ENCODE assay signal across 15 cellular contexts in the genomic region with DNA sequence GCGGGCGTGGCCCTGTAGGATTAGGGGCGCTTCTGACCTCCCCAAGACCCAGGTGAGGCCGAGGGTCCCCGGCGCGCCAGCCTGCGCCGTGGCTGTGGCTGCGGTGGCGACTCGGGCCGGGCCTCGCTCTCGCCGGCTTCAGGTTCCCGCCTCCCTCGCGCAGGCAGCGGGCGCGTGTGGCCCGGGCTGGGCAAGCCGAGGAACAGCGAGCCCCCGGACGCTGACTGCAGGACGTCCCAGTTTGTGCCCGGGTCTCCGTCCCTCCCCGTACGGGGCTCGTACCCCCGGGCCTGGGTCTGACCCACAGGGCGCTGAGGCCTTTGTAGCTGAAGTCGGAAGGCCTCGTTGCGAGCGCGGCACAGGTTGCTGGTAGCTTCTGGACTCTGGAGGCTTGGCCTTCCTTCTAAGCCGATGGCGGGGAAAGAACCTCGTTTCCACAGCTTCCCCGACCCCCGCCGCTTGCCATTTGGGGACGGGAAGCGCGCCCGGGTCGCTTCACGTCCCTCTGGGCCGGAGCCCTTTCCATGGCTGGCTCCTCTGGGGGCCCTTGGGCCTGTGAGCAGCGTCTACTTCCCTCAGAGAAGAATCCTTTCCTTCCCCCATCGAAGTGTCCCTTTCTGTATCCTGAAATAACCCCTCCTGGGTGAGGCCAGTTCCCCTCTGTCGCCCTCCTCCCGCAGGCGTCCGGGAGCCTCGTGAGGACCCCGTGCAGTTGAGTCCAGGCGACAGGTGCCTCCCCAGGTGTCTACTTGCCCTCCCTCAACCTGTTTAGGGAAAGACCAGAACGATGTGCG. TPM values are rescaled to one million over a fixed set of nuclear protein-coding genes. Genes with fewer than 3 reads are reported as not detected.
A peak's percentile ranks its signal among the peaks of the same experiment; 100 is the strongest.
DNase-seq lines count a peak whose midpoint lies in the region; ATAC-seq and TF ChIP-seq lines count a peak whose summit lies in the region.
"Had no signal": no experiment of that assay in that cellular context is flagged by ENCODE, and none has a peak within 500 bp of the region (broad histone marks: within the 10 kb centered on the region; RNA-seq: fewer than 3 reads in every experiment).

No MANE protein-coding gene starts in this region.

- H3K9me3 Mint-ChIP-seq in chondrocyte (ENCODE audit: low read depth) = peaks cover 2% of the 10 kb centered on the region
- H3K9me3 Mint-ChIP-seq: activated B cell treated with CpG ODN at 0.5 μM for 24 hours; stimulated activated memory B cell treated with anti-CD40 and anti-IgM and Interleukin-4, amounts not matched to agents 10 μg/mL and 1 μg/mL and 100 μg/mL, for 72 hours had no signal

- H3K9ac ChIP-seq in iPS-18a (ENCODE audit: low read length) (no peak overlapping the region), parathyroid adenoma (no peak overlapping the region)
- H3K9ac ChIP-seq: BLaER1 treated with 17β-estradiol and CSF1 and Interleukin-3, amounts not matched to agents 10 nM and 100 nM had no signal

- peaks cover 5% of the 10 kb centered on the region for H3K36me3 Mint-ChIP-seq in chondrocyte (ENCODE audit: low read depth)
- H3K36me3 Mint-ChIP-seq: stimulated activated memory B cell treated with anti-CD40 and anti-IgM and Interleukin-4, amounts not matched to agents 10 μg/mL and 1 μg/mL and 100 μg/mL, for 72 hours had no signal

- TF ChIP-seq CTCF in GM13976 (IDR thresholded peaks at IDR 0.05; ENCODE audit: borderline replicate concordance, control extremely low read depth, extremely low read depth, insufficient read depth, missing control alignments) (no peak), parathyroid adenoma (IDR thresholded peaks at IDR 0.05) (no peak), chondrocyte (IDR thresholded peaks at IDR 0.05) (no peak)

- peak; percentile 32 for DNase-seq in GM13976 (ENCODE audit: low spot score)
- no peak for DNase-seq in chondrocyte (ENCODE audit: low spot score)
- no peak for DNase-seq in D341Med (ENCODE audit: low spot score)
- DNase-seq: activated B cell treated with CpG ODN at 0.5 μM for 24 hours; amygdala; GDM1; stimulated activated CD4-positive, alpha-beta T cell treated with anti-CD3 and anti-CD28 coated beads, Interleukin-4, amount 100 ng/mL, for 1 hour had no signal

- no peak overlapping the region for H3K4me3 Mint-ChIP-seq in chondrocyte (ENCODE audit: unreplicated experiment)
- H3K4me3 Mint-ChIP-seq: activated B cell treated with CpG ODN at 0.5 μM for 24 hours; stimulated activated memory B cell treated with anti-CD40 and anti-IgM and Interleukin-4, amounts not matched to agents 10 μg/mL and 1 μg/mL and 100 μg/mL, for 72 hours had no signal

- peaks cover 8% of the 10 kb centered on the region for H3K4me1 Mint-ChIP-seq in chondrocyte (ENCODE audit: low read depth)

- no peak overlapping the region for H3K27ac Mint-ChIP-seq in chondrocyte (ENCODE audit: unreplicated experiment)
- H3K27ac Mint-ChIP-seq: activated B cell treated with CpG ODN at 0.5 μM for 24 hours; stimulated activated memory B cell treated with anti-CD40 and anti-IgM and Interleukin-4, amounts not matched to agents 10 μg/mL and 1 μg/mL and 100 μg/mL, for 72 hours had no signal

- H3K4me1 ChIP-seq in iPS-18a (ENCODE audit: control insufficient read depth, low read depth, low read length) = peaks cover 5% of the 10 kb centered on the region
- H3K4me1 ChIP-seq in parathyroid adenoma = no peaks in the 10 kb centered on the region
- H3K4me1 ChIP-seq: prostate gland had no signal

- no peaks in the 10 kb centered on the region for H3K36me3 ChIP-seq in iPS-18a (ENCODE audit: control insufficient read depth, low read depth, low read length)
- no peaks in the 10 kb centered on the region for H3K36me3 ChIP-seq in parathyroid adenoma (ENCODE audit: control insufficient read depth, insufficient read depth, low read length)
- H3K36me3 ChIP-seq: BLaER1 treated with 17β-estradiol and CSF1 and Interleukin-3, amounts not matched to agents 10 nM and 100 nM; prostate gland had no signal

- peak overlapping the region; percentile 22 for H2AFZ ChIP-seq in parathyroid adenoma

- peaks cover 88% of the 10 kb centered on the region for H3K27me3 ChIP-seq in iPS-18a (ENCODE audit: control insufficient read depth, insufficient read depth, low read length)
- H3K27me3 ChIP-seq in parathyroid adenoma (ENCODE audit: control insufficient read depth, insufficient read depth, low read length) = peaks cover 14% of the 10 kb centered on the region

- H3K4me3 ChIP-seq in iPS-18a (ENCODE audit: low read length) (peak overlapping the region; percentile 16), parathyroid adenoma (ENCODE audit: low read depth, low read length) (no peak overlapping the region)
- H3K4me3 ChIP-seq: BLaER1 treated with 17β-estradiol and CSF1 and Interleukin-3, amounts not matched to agents 10 nM and 100 nM; prostate gland had no signal

- H3K4me2 ChIP-seq in parathyroid adenoma (ENCODE audit: low read length) = no peak overlapping the region
- H3K4me2 ChIP-seq: BLaER1 treated with 17β-estradiol and CSF1 and Interleukin-3, amounts not matched to agents 10 nM and 100 nM had no signal

- H3K27ac ChIP-seq in iPS-18a (ENCODE audit: low read length) (no peak overlapping the region), parathyroid adenoma (no peak overlapping the region)
- H3K27ac ChIP-seq: BLaER1 treated with 17β-estradiol and CSF1 and Interleukin-3, amounts not matched to agents 10 nM and 100 nM; prostate gland had no signal

- peak; percentile 33 for ATAC-seq in SK-N-SH treated with all-trans-retinoic acid at 6 μM for 48 hours
- no peak for ATAC-seq in GM21390 (IDR thresholded peaks at IDR 0.05; ENCODE audit: unreplicated experiment)
- ATAC-seq: stimulated activated memory B cell treated with anti-CD40 and anti-IgM and Interleukin-4, amounts not matched to agents 10 μg/mL and 1 μg/mL and 100 μg/mL, for 72 hours had no signal

- H3K9me3 ChIP-seq in iPS-18a (ENCODE audit: control insufficient read depth, low read depth, low read length) (no peaks in the 10 kb centered on the region), parathyroid adenoma (ENCODE audit: control insufficient read depth, low read length) (no peaks in the 10 kb centered on the region)
- H3K9me3 ChIP-seq: prostate gland had no signal

- no peaks in the 10 kb centered on the region for H3K79me2 ChIP-seq in parathyroid adenoma

- H3K27me3 Mint-ChIP-seq in chondrocyte (ENCODE audit: low read depth) = peaks cover 79% of the 10 kb centered on the region

- in situ Hi-C loops in GM13976 (cut with MboI; ENCODE audit: low sequenced_read_pairs, unreplicated experiment) = no loop called here

TF ChIP-seq in SK-N-SH treated with all-trans-retinoic acid at 6 μM for 48 hours, 23 proteins besides CTCF, POLR2A, EP300 and RAD21 (continues in another document):
- TF ChIP-seq, protein P1, sequence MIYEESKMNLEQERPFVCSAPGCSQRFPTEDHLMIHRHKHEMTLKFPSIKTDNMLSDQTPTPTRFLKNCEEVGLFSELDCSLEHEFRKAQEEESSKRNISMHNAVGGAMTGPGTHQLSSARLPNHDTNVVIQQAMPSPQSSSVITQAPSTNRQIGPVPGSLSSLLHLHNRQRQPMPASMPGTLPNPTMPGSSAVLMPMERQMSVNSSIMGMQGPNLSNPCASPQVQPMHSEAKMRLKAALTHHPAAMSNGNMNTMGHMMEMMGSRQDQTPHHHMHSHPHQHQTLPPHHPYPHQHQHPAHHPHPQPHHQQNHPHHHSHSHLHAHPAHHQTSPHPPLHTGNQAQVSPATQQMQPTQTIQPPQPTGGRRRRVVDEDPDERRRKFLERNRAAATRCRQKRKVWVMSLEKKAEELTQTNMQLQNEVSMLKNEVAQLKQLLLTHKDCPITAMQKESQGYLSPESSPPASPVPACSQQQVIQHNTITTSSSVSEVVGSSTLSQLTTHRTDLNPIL (CRISPR knock-in tag; IDR thresholded peaks at IDR 0.05; ENCODE audit: low read depth) = no peak
- TF ChIP-seq TCF4 (CRISPR knock-in tag; IDR thresholded peaks at IDR 0.05; ENCODE audit: borderline replicate concordance) (no peak), SNAI2 (CRISPR knock-in tag; IDR thresholded peaks at IDR 0.05) (no peak), ZFP30 (CRISPR knock-in tag; IDR thresholded peaks at IDR 0.05) (no peak), ZC3H10 (CRISPR knock-in tag; IDR thresholded peaks at IDR 0.05) (no peak)
- TF ChIP-seq, protein P2, sequence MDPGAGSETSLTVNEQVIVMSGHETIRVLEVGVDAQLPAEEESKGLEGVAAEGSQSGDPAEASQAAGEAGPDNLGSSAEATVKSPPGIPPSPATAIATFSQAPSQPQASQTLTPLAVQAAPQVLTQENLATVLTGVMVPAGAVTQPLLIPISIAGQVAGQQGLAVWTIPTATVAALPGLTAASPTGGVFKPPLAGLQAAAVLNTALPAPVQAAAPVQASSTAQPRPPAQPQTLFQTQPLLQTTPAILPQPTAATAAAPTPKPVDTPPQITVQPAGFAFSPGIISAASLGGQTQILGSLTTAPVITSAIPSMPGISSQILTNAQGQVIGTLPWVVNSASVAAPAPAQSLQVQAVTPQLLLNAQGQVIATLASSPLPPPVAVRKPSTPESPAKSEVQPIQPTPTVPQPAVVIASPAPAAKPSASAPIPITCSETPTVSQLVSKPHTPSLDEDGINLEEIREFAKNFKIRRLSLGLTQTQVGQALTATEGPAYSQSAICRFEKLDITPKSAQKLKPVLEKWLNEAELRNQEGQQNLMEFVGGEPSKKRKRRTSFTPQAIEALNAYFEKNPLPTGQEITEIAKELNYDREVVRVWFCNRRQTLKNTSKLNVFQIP (CRISPR knock-in tag; IDR thresholded peaks at IDR 0.05; ENCODE audit: borderline replicate concordance, low read depth) = no peak
- TF ChIP-seq, protein P3, sequence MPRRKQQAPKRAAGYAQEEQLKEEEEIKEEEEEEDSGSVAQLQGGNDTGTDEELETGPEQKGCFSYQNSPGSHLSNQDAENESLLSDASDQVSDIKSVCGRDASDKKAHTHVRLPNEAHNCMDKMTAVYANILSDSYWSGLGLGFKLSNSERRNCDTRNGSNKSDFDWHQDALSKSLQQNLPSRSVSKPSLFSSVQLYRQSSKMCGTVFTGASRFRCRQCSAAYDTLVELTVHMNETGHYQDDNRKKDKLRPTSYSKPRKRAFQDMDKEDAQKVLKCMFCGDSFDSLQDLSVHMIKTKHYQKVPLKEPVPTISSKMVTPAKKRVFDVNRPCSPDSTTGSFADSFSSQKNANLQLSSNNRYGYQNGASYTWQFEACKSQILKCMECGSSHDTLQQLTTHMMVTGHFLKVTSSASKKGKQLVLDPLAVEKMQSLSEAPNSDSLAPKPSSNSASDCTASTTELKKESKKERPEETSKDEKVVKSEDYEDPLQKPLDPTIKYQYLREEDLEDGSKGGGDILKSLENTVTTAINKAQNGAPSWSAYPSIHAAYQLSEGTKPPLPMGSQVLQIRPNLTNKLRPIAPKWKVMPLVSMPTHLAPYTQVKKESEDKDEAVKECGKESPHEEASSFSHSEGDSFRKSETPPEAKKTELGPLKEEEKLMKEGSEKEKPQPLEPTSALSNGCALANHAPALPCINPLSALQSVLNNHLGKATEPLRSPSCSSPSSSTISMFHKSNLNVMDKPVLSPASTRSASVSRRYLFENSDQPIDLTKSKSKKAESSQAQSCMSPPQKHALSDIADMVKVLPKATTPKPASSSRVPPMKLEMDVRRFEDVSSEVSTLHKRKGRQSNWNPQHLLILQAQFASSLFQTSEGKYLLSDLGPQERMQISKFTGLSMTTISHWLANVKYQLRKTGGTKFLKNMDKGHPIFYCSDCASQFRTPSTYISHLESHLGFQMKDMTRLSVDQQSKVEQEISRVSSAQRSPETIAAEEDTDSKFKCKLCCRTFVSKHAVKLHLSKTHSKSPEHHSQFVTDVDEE (CRISPR knock-in tag; IDR thresholded peaks at IDR 0.05) = no peak

RNA-seq across cellular contexts. Expression of a gene that starts 9.1 kb away (rescaled TPM):
- not detected in 3 replicates for total RNA-seq in chondrocyte
- total RNA-seq: activated B cell treated with CpG ODN at 0.5 μM for 24 hours, HT-29 had no signal

RNA-seq across cellular contexts. Expression of a gene that starts 51.8 kb away (rescaled TPM):
- not detected in 3 replicates for total RNA-seq in chondrocyte
- total RNA-seq: activated B cell treated with CpG ODN at 0.5 μM for 24 hours had no signal
